ENCODE assay signal across 8 cellular contexts in genomic region chr1:219173434-219173757, GRCh38. TPM values are rescaled to one million over a fixed set of nuclear protein-coding genes. Genes with fewer than 3 reads are reported as not detected.
DNase-seq lines count a peak whose midpoint lies in the region; ATAC-seq and TF ChIP-seq lines count a peak whose summit lies in the region.

No MANE protein-coding gene starts in this region.

- no peak for TF ChIP-seq POLR2A in esophagus squamous epithelium (IDR thresholded peaks at IDR 0.05)

- peak overlapping the region; percentile 97 for H3K4me2 ChIP-seq in OCI-LY1 (ENCODE audit: low read length)
- peak overlapping the region; percentile 88 for H3K4me2 ChIP-seq in smooth muscle cell

- POLR2A ChIA-PET in A673 (lab: Charles Lee; ENCODE audit: low non-redundant PET) = no interaction called here

- intact Hi-C loops in A673 (cut with micrococcal nuclease; ENCODE audit: unreplicated experiment) (no loop called here), esophagus squamous epithelium (cut with DNase I) (no loop called here)

- H3K79me2 ChIP-seq in OCI-LY1 (ENCODE audit: insufficient read depth, low read length) (peaks cover 15% of the 10 kb centered on the region), smooth muscle cell (ENCODE audit: low read depth) (peaks cover 14% of the 10 kb centered on the region)

- H3K9ac ChIP-seq in OCI-LY1 (ENCODE audit: low read length) (peak overlapping the region; percentile 82), smooth muscle cell (ENCODE audit: low read depth) (no peak overlapping the region)

- TF ChIP-seq CTCF in A673 (conservative IDR thresholded peaks at IDR 0.05; ENCODE audit: low read depth, low read length) = no peak
- no peak for TF ChIP-seq CTCF in OCI-LY1 (IDR thresholded peaks at IDR 0.05; ENCODE audit: low read length)
- TF ChIP-seq CTCF in esophagus squamous epithelium (IDR thresholded peaks at IDR 0.05) = no peak
- TF ChIP-seq CTCF in smooth muscle cell (IDR thresholded peaks at IDR 0.05; ENCODE audit: borderline replicate concordance, insufficient read depth, poor library complexity, severe bottlenecking) = no peak

- H3K27me3 ChIP-seq in A673 (replicated peaks; ENCODE audit: insufficient read depth, low read depth, low read length, poor library complexity) = no peaks in the 10 kb centered on the region
- no peaks in the 10 kb centered on the region for H3K27me3 ChIP-seq in OCI-LY1 (ENCODE audit: insufficient read depth, low read length)
- H3K27me3 ChIP-seq in esophagus squamous epithelium = no peaks in the 10 kb centered on the region
- H3K27me3 ChIP-seq in smooth muscle cell (ENCODE audit: low read depth) = no peaks in the 10 kb centered on the region

- peak overlapping the region; percentile 78 for H3K27ac ChIP-seq in A673 (ENCODE audit: low read depth, low read length, poor library complexity, severe bottlenecking)
- peak overlapping the region; percentile 36 for H3K27ac ChIP-seq in OCI-LY1 (ENCODE audit: low read depth, low read length, poor library complexity, severe bottlenecking)
- H3K27ac ChIP-seq in esophagus squamous epithelium = peak overlapping the region; percentile 91 to 97 (median 92)
- H3K27ac ChIP-seq in smooth muscle cell (ENCODE audit: low read depth) = peak overlapping the region; percentile 57

- ATAC-seq in GM21381 (IDR thresholded peaks at IDR 0.05; ENCODE audit: unreplicated experiment) = peak; percentile 1

- no peaks in the 10 kb centered on the region; the same call in 1 of the 2 replicates for H3F3A ChIP-seq in OCI-LY1 (ENCODE audit: insufficient read depth, low read length)
- H3F3A ChIP-seq in smooth muscle cell (ENCODE audit: low read depth) = no peaks in the 10 kb centered on the region

- H4K20me1 ChIP-seq in OCI-LY1 (ENCODE audit: insufficient read depth, low read length) (no peaks in the 10 kb centered on the region), smooth muscle cell (ENCODE audit: low read depth) (no peaks in the 10 kb centered on the region)

- no peaks in the 10 kb centered on the region for H3K9me2 ChIP-seq in OCI-LY1 (ENCODE audit: low read depth, low read length)

- BruUV-seq in A673 (replicated peaks; lab: Mats Ljungman, UMichigan) = no TSS peak

- H3K36me3 ChIP-seq in A673 (ENCODE audit: insufficient read depth, low read length, poor library complexity, severe bottlenecking) (no peaks in the 10 kb centered on the region), OCI-LY1 (ENCODE audit: insufficient read depth, low read length) (peaks cover 5% of the 10 kb centered on the region; the same call in 1 of the 2 replicates), esophagus squamous epithelium (no peaks in the 10 kb centered on the region), smooth muscle cell (ENCODE audit: low read depth) (no peaks in the 10 kb centered on the region)

- H3K4me1 ChIP-seq in A673 (ENCODE audit: insufficient read depth, low read length, poor library complexity, severe bottlenecking) (peaks cover 7% of the 10 kb centered on the region), OCI-LY1 (ENCODE audit: insufficient read depth, low read length, severe bottlenecking) (peaks cover 44% of the 10 kb centered on the region), esophagus squamous epithelium (peaks cover 4 to 75% (median 12%) of the 10 kb centered on the region in 3 donors), smooth muscle cell (ENCODE audit: low read depth) (peaks cover 13% of the 10 kb centered on the region)

- H2AFZ ChIP-seq in OCI-LY1 (ENCODE audit: low read length) = peak overlapping the region; percentile 98
- H2AFZ ChIP-seq in smooth muscle cell (ENCODE audit: low read depth) = peak overlapping the region; percentile 87

- CTCF ChIA-PET in A673 (lab: Charles Lee) = no interaction called here

- H3K9me3 ChIP-seq in A673 (ENCODE audit: low read depth, low read length, poor library complexity, severe bottlenecking) (no peaks in the 10 kb centered on the region), OCI-LY1 (ENCODE audit: low read length) (no peaks in the 10 kb centered on the region), esophagus squamous epithelium (no peaks in the 10 kb centered on the region), smooth muscle cell (replicated peaks; ENCODE audit: low read depth) (no peaks in the 10 kb centered on the region)

- H3K4me3 ChIP-seq in A673 (ENCODE audit: low read depth, low read length, poor library complexity, severe bottlenecking) (peak overlapping the region; percentile 71), OCI-LY1 (ENCODE audit: low read depth, low read length, poor library complexity, severe bottlenecking) (peak overlapping the region; percentile 85), esophagus squamous epithelium (peak overlapping the region; percentile 65 to 91 (median 76)), smooth muscle cell (peak overlapping the region; percentile 67)

- WGBS in esophagus squamous epithelium, 2 donors = 31 to 35% methylated on average over 6 of the region's 6 CpGs
- WGBS in smooth muscle cell (ENCODE audit: low lambda C conversion rate) = 53% methylated on average over 6 of the region's 6 CpGs

- no peak for DNase-seq in A673 (ENCODE audit: low spot score)
- DNase-seq in esophagus squamous epithelium (lab: John Stamatoyannopoulos, UW) = no peak
- no peak for DNase-seq in smooth muscle cell (lab: John Stamatoyannopoulos, UW; ENCODE audit: unreplicated experiment)
- DNase-seq in DMS 273 treated with DMSO at 0.1 percent for 48 hours (lab: John Stamatoyannopoulos, UW) = no peak
- DNase-seq in glomerular visceral epithelial cell (ENCODE audit: extremely low spot score) = no peak
- DNase-seq in DMS53 treated with DMSO at 0.1 percent for 48 hours (lab: John Stamatoyannopoulos, UW; ENCODE audit: unreplicated experiment) = no peak

RNA-seq across cellular contexts. Expression of gene LYPLAL1, which starts 0.3 kb away (rescaled TPM):
- total RNA-seq in A673 (2021) (15.3 and 17.2 TPM in 2 replicates), esophagus squamous epithelium (10 to 100 TPM; 13.0 to 29.1 (median 17.7) TPM), smooth muscle cell (18.2 and 24.0 TPM in 2 replicates)
- 18.7 and 19.5 TPM in 2 replicates for polyA plus RNA-seq in smooth muscle cell

Comparison
In these comparisons a context has a peak if more than half of its experiments do, and no peak if none do; other contexts are left out.
1. H3K27ac ChIP-seq: peak in every context shown above with its lines; median percentile 92 in esophagus squamous epithelium; 78 in A673; 57 in smooth muscle cell; 36 in OCI-LY1.